ENCODE assay signal across 1 cellular context in genomic region chr3:185853771-185854170, GRCh38. TPM values are rescaled to one million over a fixed set of nuclear protein-coding genes. Genes with fewer than 3 reads are reported as not detected.
"Had no signal": no experiment of that assay in that cellular context is flagged by ENCODE, and none has a peak within 500 bp of the region (broad histone marks: within the 10 kb centered on the region; RNA-seq: fewer than 3 reads in every experiment).

No MANE protein-coding gene starts in this region.

RNA-seq across cellular contexts. Expression of gene IGF2BP2, which starts 28.9 kb away (rescaled TPM):
- polyA plus RNA-seq: naive thymus-derived CD4-positive, alpha-beta T cell had no signal
